ENCODE assay signal across 12 cellular contexts in the genomic region with DNA sequence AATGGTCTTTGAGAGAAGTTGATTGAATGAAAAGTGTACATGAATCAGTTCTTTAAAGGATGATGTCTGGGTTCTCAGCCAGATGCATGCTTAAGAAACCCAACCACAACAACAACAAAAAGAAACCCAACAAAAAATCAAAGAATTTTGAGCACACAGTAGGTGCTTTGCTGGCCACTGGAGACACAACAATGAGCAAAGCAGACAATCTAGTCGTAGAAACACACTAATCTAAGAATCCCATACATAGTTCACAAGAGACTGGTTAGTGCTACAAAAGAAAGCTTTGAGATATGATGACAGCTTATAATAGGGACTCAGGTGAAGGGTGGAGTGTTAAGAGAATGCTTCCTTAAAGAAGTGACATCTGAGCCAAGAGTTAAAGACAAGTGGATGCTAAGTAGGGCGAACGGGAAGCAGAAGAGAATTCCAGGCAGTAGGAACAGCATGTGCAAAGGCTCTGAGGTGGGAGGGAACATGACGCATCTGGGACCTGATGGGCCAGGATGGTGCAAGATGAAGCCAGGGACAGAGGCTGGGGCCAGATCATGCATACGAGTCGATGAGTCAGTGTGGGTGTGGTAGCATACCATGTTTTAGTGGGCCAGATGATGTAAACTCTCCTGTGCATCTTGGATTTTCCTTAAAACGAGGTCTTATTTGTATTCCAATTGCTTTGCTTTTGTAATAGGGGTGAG. TPM values are rescaled to one million over a fixed set of nuclear protein-coding genes. Genes with fewer than 3 reads are reported as not detected.
DNase-seq lines count a peak whose midpoint lies in the region; ATAC-seq and TF ChIP-seq lines count a peak whose summit lies in the region.
"Had no signal": no experiment of that assay in that cellular context is flagged by ENCODE, and none has a peak within 500 bp of the region (broad histone marks: within the 10 kb centered on the region; RNA-seq: fewer than 3 reads in every experiment).

No MANE protein-coding gene starts in this region.

- no peak overlapping the region for H4K91ac ChIP-seq in H9 (ENCODE audit: insufficient read length, low read depth, low read length)

- no CpG with 5 or more reads among the region's 7 CpGs for WGBS in H9 (ENCODE audit: extremely low coverage, insufficient read length, low lambda C conversion rate)

- H3K4me1 ChIP-seq in H9 (ENCODE audit: insufficient read depth, low read length) (no peaks in the 10 kb centered on the region), SJSA1 (replicated peaks) (peaks cover 18% of the 10 kb centered on the region)

- no peak overlapping the region for H4K8ac ChIP-seq in H9 (replicated peaks; ENCODE audit: insufficient read length, low read depth, low read length)

- H3K36me3 Mint-ChIP-seq in H9 (ENCODE audit: insufficient read depth in 1 of 3, low read depth in 3 of 3) (no peaks in the 10 kb centered on the region), osteocyte (ENCODE audit: unreplicated experiment) (no peaks in the 10 kb centered on the region)

- no peak overlapping the region for H2AFZ ChIP-seq in H9 (ENCODE audit: low read length)

- H3K23me2 ChIP-seq in H9 (ENCODE audit: insufficient read length, low read depth, low read length, poor library complexity, severe bottlenecking) = no peaks in the 10 kb centered on the region

- H2BK15ac ChIP-seq in H9 (ENCODE audit: low read depth, low read length) = no peak overlapping the region

- no peak overlapping the region for H3K4me3 ChIP-seq in SJSA1
- H3K4me3 ChIP-seq: heart right ventricle had no signal

- DNase-seq in 8988T (peak; percentile 52), H9 (no peak), SJSA1 (ENCODE audit: low read depth in 1 of 2, low spot score in 2 of 2) (peak; percentile 34 to 74), glomerular visceral epithelial cell (ENCODE audit: extremely low spot score) (peak; percentile 62), pons (ENCODE audit: low spot score) (no peak), osteocyte (ENCODE audit: extremely low spot score, unreplicated experiment) (no peak)
- DNase-seq: activated CD8-positive, alpha-beta memory T cell treated with anti-CD3 and anti-CD28 coated beads, Interleukin-2, amount 50 U/mL, for 4 hours; heart right ventricle had no signal

- ATAC-seq in HG03175 (IDR thresholded peaks at IDR 0.05; ENCODE audit: unreplicated experiment) (no peak), GM18517 (IDR thresholded peaks at IDR 0.05; ENCODE audit: unreplicated experiment) (no peak)
- ATAC-seq: heart right ventricle had no signal

- no peak overlapping the region for H3K23ac ChIP-seq in H9 (ENCODE audit: insufficient read length, low read depth, low read length)

- H3K79me2 ChIP-seq in H9 (ENCODE audit: insufficient read depth, low read length) = no peaks in the 10 kb centered on the region

- H3K56ac ChIP-seq in H9 (ENCODE audit: insufficient read length, low read depth, low read length) = peak overlapping the region; percentile 17

- no peak overlapping the region for H3K9ac ChIP-seq in H9 (ENCODE audit: extremely low read depth, insufficient read length, low read length)

- no peak overlapping the region for H2BK120ac ChIP-seq in H9 (ENCODE audit: low read depth, low read length, poor library complexity, severe bottlenecking)

- no peak overlapping the region for H3K18ac ChIP-seq in H9 (ENCODE audit: insufficient read length, low read depth, low read length)

- no peak overlapping the region for H3T11ph ChIP-seq in H9 (ENCODE audit: low read length)

- TF ChIP-seq CTCF in H9 (conservative IDR thresholded peaks at IDR 0.05) = no peak
- TF ChIP-seq CTCF in osteocyte (IDR thresholded peaks at IDR 0.05) = no peak

- H4K20me1 ChIP-seq in H9 (ENCODE audit: control insufficient read depth, insufficient read depth, insufficient read length) = peaks cover 3% of the 10 kb centered on the region

- H3K27ac Mint-ChIP-seq in H9 (no peak overlapping the region), osteocyte (ENCODE audit: unreplicated experiment) (no peak overlapping the region)
- H3K27ac Mint-ChIP-seq: T-helper 1 cell treated with Interleukin-12 subunit alpha and Interleukin-12 subunit beta and Interleukin-4 antibody, amounts not matched to agents 30 μg/mL and 1 μg/mL, for 36 hours had no signal

- H2BK20ac ChIP-seq in H9 (ENCODE audit: low read depth, low read length, poor library complexity, severe bottlenecking) = no peak overlapping the region

- H3K27me3 ChIP-seq in H9 (ENCODE audit: insufficient read depth, low read length) = 0 out of 2 replicates have a peak, but pooled peaks cover 2% of the 10 kb centered on the region
- H3K27me3 ChIP-seq in SJSA1 (replicated peaks) = no peaks in the 10 kb centered on the region

- H3K9me3 Mint-ChIP-seq in H9 = no peaks in the 10 kb centered on the region
- H3K9me3 Mint-ChIP-seq in osteocyte (ENCODE audit: unreplicated experiment) = no peaks in the 10 kb centered on the region
- H3K9me3 Mint-ChIP-seq: T-helper 1 cell treated with Interleukin-12 subunit alpha and Interleukin-12 subunit beta and Interleukin-4 antibody, amounts not matched to agents 30 μg/mL and 1 μg/mL, for 36 hours had no signal

- H3K4me1 Mint-ChIP-seq in H9 (peaks cover 11 to 23% of the 10 kb centered on the region in 2 experiments), osteocyte (ENCODE audit: unreplicated experiment) (peaks cover 25% of the 10 kb centered on the region)

- H3K27me3 Mint-ChIP-seq in H9 (ENCODE audit: low read depth) (peaks cover 78% of the 10 kb centered on the region), osteocyte (ENCODE audit: unreplicated experiment) (peaks cover 5% of the 10 kb centered on the region)
- H3K27me3 Mint-ChIP-seq: B cell had no signal

- H3K14ac ChIP-seq in H9 (ENCODE audit: insufficient read depth, low read length) = no peak overlapping the region

- H3K79me1 ChIP-seq in H9 (ENCODE audit: insufficient read depth, low read depth, low read length, poor library complexity, severe bottlenecking) = no peaks in the 10 kb centered on the region

- no peak overlapping the region for H2AK5ac ChIP-seq in H9 (ENCODE audit: insufficient read length, low read length)

- H2BK5ac ChIP-seq in H9 (ENCODE audit: insufficient read length, low read length) = no peak overlapping the region

- H3K4me2 ChIP-seq in H9 (ENCODE audit: insufficient read depth, insufficient read length, low read length) = no peak overlapping the region

- H3K36me3 ChIP-seq in SJSA1 = no peaks in the 10 kb centered on the region
- H3K36me3 ChIP-seq: heart right ventricle had no signal

- H3K4me3 Mint-ChIP-seq in H9 = no peak overlapping the region
- H3K4me3 Mint-ChIP-seq in osteocyte (ENCODE audit: unreplicated experiment) = no peak overlapping the region
- H3K4me3 Mint-ChIP-seq: B cell; T-helper 1 cell treated with Interleukin-12 subunit alpha and Interleukin-12 subunit beta and Interleukin-4 antibody, amounts not matched to agents 30 μg/mL and 1 μg/mL, for 36 hours had no signal

- no peak overlapping the region for H4K5ac ChIP-seq in H9 (ENCODE audit: insufficient read length, low read depth, low read length)

- H3K9me3 ChIP-seq in H9 (ENCODE audit: control insufficient read depth, low read depth, low read length) (no peaks in the 10 kb centered on the region), SJSA1 (replicated peaks) (no peaks in the 10 kb centered on the region)
- H3K9me3 ChIP-seq: heart right ventricle had no signal

- no peak overlapping the region for H3K27ac ChIP-seq in H9 (ENCODE audit: insufficient read length, low read depth, low read length)
- H3K27ac ChIP-seq in SJSA1 = no peak overlapping the region
- H3K27ac ChIP-seq: heart right ventricle had no signal

- no peak overlapping the region for H3K4ac ChIP-seq in H9 (ENCODE audit: low read depth, low read length)

- no peak overlapping the region for H2BK12ac ChIP-seq in H9 (ENCODE audit: insufficient read length, low read depth, low read length)

RNA-seq across cellular contexts. Expression of a gene that starts 4.6 kb away (rescaled TPM):
- total RNA-seq in H9 (2021) (17.4 and 20.0 TPM in 2 replicates), osteocyte (26.0 and 31.3 TPM in 2 replicates)
- 14.7 and 21.7 TPM in 2 replicates for total RNA-seq in SJSA1 (2014; rRNA removed; shearing (Covaris generic))

RNA-seq across cellular contexts. Expression of a gene that starts 56.3 kb away (rescaled TPM):
- 0.22 and 0.79 TPM in 2 replicates for total RNA-seq in H9 (2021)
- 0.78 and 1.2 TPM in 2 replicates for total RNA-seq in SJSA1 (2014; rRNA removed; shearing (Covaris generic))
- 0.27 and 0.34 TPM in 2 replicates for total RNA-seq in osteocyte

Comparison
In these comparisons a context has a peak if more than half of its experiments do, and no peak if none do; other contexts are left out.
1. DNase-seq: peak in 8988T (single experiment), SJSA1 (2 of 2) and glomerular visceral epithelial cell (single experiment); none in H9 (single experiment), pons (single experiment) and osteocyte (single experiment).